Comparison of ENCODE assay signal across 8 cellular contexts in the genomic region with DNA sequence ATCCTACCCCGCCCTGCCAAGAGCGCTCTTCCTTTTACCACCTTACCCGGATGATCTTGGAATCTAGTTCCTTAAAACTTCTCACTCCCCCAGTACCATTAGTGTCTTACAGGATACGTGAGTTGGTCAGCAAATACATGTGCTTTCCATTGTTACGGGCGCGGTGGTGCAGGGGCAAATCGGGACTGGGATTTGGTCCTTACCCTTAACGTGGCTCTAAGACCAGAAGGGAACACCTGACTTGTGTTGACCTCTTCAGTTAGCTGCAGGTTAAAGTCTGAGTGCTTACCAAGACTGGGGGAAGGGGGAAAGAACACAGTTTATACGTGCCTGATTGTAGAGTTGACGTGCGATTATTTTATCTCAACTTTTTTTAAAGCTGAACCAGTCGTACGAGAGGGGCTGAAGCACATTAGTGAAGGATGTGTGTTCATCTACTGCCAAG. TPM values are rescaled to one million over a fixed set of nuclear protein-coding genes. Genes with fewer than 3 reads are reported as not detected.
DNase-seq lines count a peak whose midpoint lies in the region; ATAC-seq and TF ChIP-seq lines count a peak whose summit lies in the region.

No MANE protein-coding gene starts in this region.

- H3K27me3 Mint-ChIP-seq in activated T-helper 17 cell treated with anti-CD3 and anti-CD28 coated beads, Interleukin-2, amount 50 U/mL, for 72 hours, result no peaks in the 10 kb centered on the region

- H3K27ac ChIP-seq in substantia nigra (ENCODE audit: low read depth, low read length, poor library complexity, severe bottlenecking), result peak overlapping the region; percentile 92

- peaks cover 2% of the 10 kb centered on the region for H3K36me3 ChIP-seq in BJ (ENCODE audit: control insufficient read depth, insufficient read depth, low read length)

- peak overlapping the region; percentile 98 for H3K27ac Mint-ChIP-seq in activated T-helper 17 cell treated with anti-CD3 and anti-CD28 coated beads, Interleukin-2, amount 50 U/mL, for 72 hours

- TF ChIP-seq CTCF in BJ (IDR thresholded peaks at IDR 0.05; ENCODE audit: insufficient read depth, low read depth, low read length), result no peak

- H3K9me3 Mint-ChIP-seq in activated T-helper 17 cell treated with anti-CD3 and anti-CD28 coated beads, Interleukin-2, amount 50 U/mL, for 72 hours, result no peaks in the 10 kb centered on the region

- DNase-seq in BJ (ENCODE audit: low read depth) (no peak), HK-2 (ENCODE audit: unreplicated experiment) (peak; percentile 44), iris pigment epithelial cell (ENCODE audit: low read depth) (peak; percentile 36), substantia nigra (lab: John Stamatoyannopoulos, UW) (no peak), NCI-H446 treated with DMSO at 0.1 percent for 48 hours (lab: John Stamatoyannopoulos, UW) (no peak), NCI-H1436 treated with DMSO at 0.1 percent for 48 hours (lab: John Stamatoyannopoulos, UW) (no peak)
- no peak for DNase-seq in NK-92 treated with Interleukin-12 subunit alpha and Interleukin-12 subunit beta, amount 100 ng/mL, for 24 hours (lab: John Stamatoyannopoulos, UW)

- POLR2A ChIA-PET in BJ (lab: Charles Lee), result no interaction called here

- peak overlapping the region; percentile 84 for H3K4me3 ChIP-seq in BJ (ENCODE audit: low read depth, low read length)

- H3K27me3 ChIP-seq in BJ (ENCODE audit: control insufficient read depth, insufficient read depth, low read length), result no peaks in the 10 kb centered on the region

- H3K36me3 Mint-ChIP-seq in activated T-helper 17 cell treated with anti-CD3 and anti-CD28 coated beads, Interleukin-2, amount 50 U/mL, for 72 hours (ENCODE audit: low read depth), result peaks cover 60% of the 10 kb centered on the region

- ATAC-seq in activated T-helper 17 cell treated with anti-CD3 and anti-CD28 coated beads, Interleukin-2, amount 50 U/mL, for 72 hours (replicated peaks), result peak; percentile 1

- peaks cover 36% of the 10 kb centered on the region for H3K4me1 Mint-ChIP-seq in activated T-helper 17 cell treated with anti-CD3 and anti-CD28 coated beads, Interleukin-2, amount 50 U/mL, for 72 hours

- CTCF ChIA-PET in BJ (lab: Yijun Ruan, JAX), result interaction anchor here (1.0 to 1.1 kb wide), 3 partner anchors 9 to 278 kb away, joined by 3 to 4 read pairs (median 3); no protein-coding TSS in a partner anchor

- peak overlapping the region; percentile 99 for H3K4me3 Mint-ChIP-seq in activated T-helper 17 cell treated with anti-CD3 and anti-CD28 coated beads, Interleukin-2, amount 50 U/mL, for 72 hours

RNA-seq across cellular contexts. Expression of gene TXNDC17, which starts 0.5 kb away (rescaled TPM):
- 213 TPM in 2 replicates for polyA plus RNA-seq in BJ (2011; rRNA removed)
- polyA minus RNA-seq in BJ (2011; rRNA and poly(A)+ RNA removed), result 38.5 and 59.7 TPM in 2 replicates
- 100 to 1,000 TPM; 114 to 160 TPM for total RNA-seq in activated T-helper 17 cell treated with anti-CD3 and anti-CD28 coated beads, Interleukin-2, amount 50 U/mL, for 72 hours

RNA-seq across cellular contexts. Expression of gene KIAA0753, which starts 0.9 kb away (rescaled TPM):
- 5.4 and 7.9 TPM in 2 replicates for polyA plus RNA-seq in BJ (2011; rRNA removed)
- polyA minus RNA-seq in BJ (2011; rRNA and poly(A)+ RNA removed), result 10.5 and 11.0 TPM in 2 replicates
- total RNA-seq in activated T-helper 17 cell treated with anti-CD3 and anti-CD28 coated beads, Interleukin-2, amount 50 U/mL, for 72 hours, result 10 to 100 TPM; 17.6 to 24.2 TPM

RNA-seq across cellular contexts. Expression of gene MED31, which starts 10.0 kb away (rescaled TPM):
- 6.9 and 21.4 TPM in 2 replicates for polyA plus RNA-seq in BJ (2011; rRNA removed)
- polyA minus RNA-seq in BJ (2011; rRNA and poly(A)+ RNA removed), result 3.8 and 4.3 TPM in 2 replicates
- total RNA-seq in activated T-helper 17 cell treated with anti-CD3 and anti-CD28 coated beads, Interleukin-2, amount 50 U/mL, for 72 hours, result 10 to 100 TPM; 17.5 to 20.2 TPM

RNA-seq across cellular contexts. Expression of gene C17orf100, which starts 10.2 kb away (rescaled TPM):
- polyA plus RNA-seq in BJ (2011; rRNA removed), result 2.4 and 2.7 TPM in 2 replicates
- 1.0 and 1.1 TPM in 2 replicates for polyA minus RNA-seq in BJ (2011; rRNA and poly(A)+ RNA removed)
- total RNA-seq in activated T-helper 17 cell treated with anti-CD3 and anti-CD28 coated beads, Interleukin-2, amount 50 U/mL, for 72 hours, result 1 to 10 TPM; 1.1 to 3.0 TPM

Comparison
In these comparisons a context has a peak if more than half of its experiments do, and no peak if none do; other contexts are left out.
1. DNase-seq: peak in HK-2 (single experiment) and iris pigment epithelial cell (single experiment); none in BJ (single experiment), substantia nigra (0 of 49), NCI-H446 treated with DMSO at 0.1 percent for 48 hours (single experiment), NCI-H1436 treated with DMSO at 0.1 percent for 48 hours (single experiment) and NK-92 treated with Interleukin-12 subunit alpha and Interleukin-12 subunit beta, amount 100 ng/mL, for 24 hours (single experiment).